ENCODE assay signal across 27 cellular contexts in genomic region chr10:33843379-33843778, GRCh38.
"Had no signal": no experiment of that assay in that cellular context is flagged by ENCODE, and none has a peak within 500 bp of the region (broad histone marks: within the 10 kb centered on the region; RNA-seq: fewer than 3 reads in every experiment).

No MANE protein-coding gene starts in this region.

- H3K36me3 ChIP-seq: colonic mucosa, esophagus squamous epithelium, gastrocnemius medialis, gastroesophageal sphincter, heart left ventricle, heart right ventricle had no signal

- H3K27me3 ChIP-seq: colonic mucosa, dorsolateral prefrontal cortex, esophagus squamous epithelium, foreskin keratinocyte, gastrocnemius medialis, gastroesophageal sphincter, heart left ventricle, heart right ventricle had no signal

- H3K9me3 ChIP-seq: colonic mucosa, gastrocnemius medialis, gastroesophageal sphincter had no signal

- FAIRE-seq: colon, endometrium, endothelial cell of umbilical vein, frontal cortex had no signal

- H3K4me1 ChIP-seq: colonic mucosa, esophagus squamous epithelium, foreskin keratinocyte, gastrocnemius medialis, gastroesophageal sphincter, heart left ventricle, heart right ventricle had no signal

- DNase-seq: colonic mucosa; cortex of kidney; dermis blood vessel endothelial cell; dorsolateral prefrontal cortex; effector CD4-positive, alpha-beta T cell; effector CD8-positive, alpha-beta T cell; effector memory CD4-positive, alpha-beta T cell; effector memory CD8-positive, alpha-beta T cell; endodermal cell; erythroblast; esophagus squamous epithelium; foreskin fibroblast; foreskin keratinocyte; foreskin melanocyte; gastrocnemius medialis; glutamatergic neuron; heart left ventricle; heart right ventricle had no signal

- ATAC-seq: effector memory CD8-positive, alpha-beta T cell; esophagus mucosa; foreskin keratinocyte; gastrocnemius medialis; gastroesophageal sphincter; heart left ventricle; heart right ventricle had no signal

- H3K4me3 ChIP-seq: colonic mucosa, coronary artery, dorsolateral prefrontal cortex, esophagus squamous epithelium, gastrocnemius medialis, gastroesophageal sphincter, heart left ventricle, heart right ventricle had no signal

- H3K27ac ChIP-seq: colonic mucosa, coronary artery, dorsolateral prefrontal cortex, epithelial cell of prostate, esophagus squamous epithelium, foreskin keratinocyte, gastrocnemius medialis, gastroesophageal sphincter, heart left ventricle, heart right ventricle had no signal

- H3K27ac Mint-ChIP-seq: dendritic cell treated with granulocyte-macrophage colony-stimulating factor and Interleukin-4, amounts not matched to agents 40 ng/mL and 50 ng/mL, for 4 days; effector memory CD8-positive, alpha-beta T cell; endodermal cell had no signal

- H3K4me3 Mint-ChIP-seq: dendritic cell treated with granulocyte-macrophage colony-stimulating factor and Interleukin-4, amounts not matched to agents 40 ng/mL and 50 ng/mL, for 4 days; effector memory CD8-positive, alpha-beta T cell; endodermal cell had no signal

- H3K4me1 Mint-ChIP-seq: endodermal cell had no signal
